Comparison of ENCODE assay signal across 1 cellular context in the genomic region with DNA sequence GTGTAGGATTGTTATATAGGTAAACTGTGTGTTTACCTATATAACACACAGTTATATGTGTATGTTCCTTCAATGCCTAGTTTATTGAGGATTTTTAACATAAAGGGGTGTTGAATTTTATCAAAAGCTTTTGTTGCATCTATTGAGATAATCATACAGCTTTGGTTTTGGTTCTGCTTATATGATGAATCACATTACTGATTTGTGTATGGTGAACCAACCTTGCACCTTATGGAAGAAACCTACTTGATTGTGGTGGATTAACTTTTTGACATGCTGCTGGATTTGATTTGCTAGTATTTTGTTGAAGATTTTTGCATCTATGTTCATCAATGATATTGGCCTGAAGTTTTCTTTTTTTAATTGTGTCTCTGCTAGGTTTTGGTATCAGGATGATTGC.
TF ChIP-seq lines count a peak whose summit lies in the region.

No MANE protein-coding gene starts in this region.

TF ChIP-seq in GM12878, 131 proteins besides CTCF, POLR2A, EP300 and RAD21 (continued from another document):
- no peak for TF ChIP-seq PML (IDR thresholded peaks at IDR 0.05; ENCODE audit: low read length)
- TF ChIP-seq, protein P1, sequence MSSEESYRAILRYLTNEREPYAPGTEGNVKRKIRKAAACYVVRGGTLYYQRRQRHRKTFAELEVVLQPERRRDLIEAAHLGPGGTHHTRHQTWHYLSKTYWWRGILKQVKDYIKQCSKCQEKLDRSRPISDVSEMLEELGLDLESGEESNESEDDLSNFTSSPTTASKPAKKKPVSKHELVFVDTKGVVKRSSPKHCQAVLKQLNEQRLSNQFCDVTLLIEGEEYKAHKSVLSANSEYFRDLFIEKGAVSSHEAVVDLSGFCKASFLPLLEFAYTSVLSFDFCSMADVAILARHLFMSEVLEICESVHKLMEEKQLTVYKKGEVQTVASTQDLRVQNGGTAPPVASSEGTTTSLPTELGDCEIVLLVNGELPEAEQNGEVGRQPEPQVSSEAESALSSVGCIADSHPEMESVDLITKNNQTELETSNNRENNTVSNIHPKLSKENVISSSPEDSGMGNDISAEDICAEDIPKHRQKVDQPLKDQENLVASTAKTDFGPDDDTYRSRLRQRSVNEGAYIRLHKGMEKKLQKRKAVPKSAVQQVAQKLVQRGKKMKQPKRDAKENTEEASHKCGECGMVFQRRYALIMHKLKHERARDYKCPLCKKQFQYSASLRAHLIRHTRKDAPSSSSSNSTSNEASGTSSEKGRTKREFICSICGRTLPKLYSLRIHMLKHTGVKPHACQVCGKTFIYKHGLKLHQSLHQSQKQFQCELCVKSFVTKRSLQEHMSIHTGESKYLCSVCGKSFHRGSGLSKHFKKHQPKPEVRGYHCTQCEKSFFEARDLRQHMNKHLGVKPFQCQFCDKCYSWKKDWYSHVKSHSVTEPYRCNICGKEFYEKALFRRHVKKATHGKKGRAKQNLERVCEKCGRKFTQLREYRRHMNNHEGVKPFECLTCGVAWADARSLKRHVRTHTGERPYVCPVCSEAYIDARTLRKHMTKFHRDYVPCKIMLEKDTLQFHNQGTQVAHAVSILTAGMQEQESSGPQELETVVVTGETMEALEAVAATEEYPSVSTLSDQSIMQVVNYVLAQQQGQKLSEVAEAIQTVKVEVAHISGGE (CRISPR knock-in tag; IDR thresholded peaks at IDR 0.05) = no peak
TF ChIP-seq in GM12878: peak in this region for 0.
